Comparison of ENCODE assay signal across 1 cellular context in genomic region chr14:58287607-58288042, GRCh38.
A peak's percentile ranks its signal among the peaks of the same experiment; 100 is the strongest.
TF ChIP-seq lines count a peak whose summit lies in the region.

No MANE protein-coding gene starts in this region.

TF ChIP-seq in HepG2, 621 proteins besides CTCF, POLR2A, EP300 and RAD21 (continued from another document and continues in another):
- TF ChIP-seq HNF1A (IDR thresholded peaks at IDR 0.05; ENCODE audit: low read depth) = peak; percentile 73
- peak; percentile 80; the same call in 1 of the 2 replicates for TF ChIP-seq HNF1A (CRISPR knock-in tag; IDR thresholded peaks at IDR 0.05; ENCODE audit: borderline replicate concordance)
- peak; percentile 88 for TF ChIP-seq ISL2 (CRISPR knock-in tag; IDR thresholded peaks at IDR 0.05)
- TF ChIP-seq GPN1 (CRISPR knock-in tag; IDR thresholded peaks at IDR 0.05; ENCODE audit: borderline replicate concordance) = no peak
- no peak for TF ChIP-seq ATM (IDR thresholded peaks at IDR 0.05; ENCODE audit: borderline replicate concordance)
- no peak for TF ChIP-seq RFXANK (CRISPR knock-in tag; IDR thresholded peaks at IDR 0.05)
- peak; percentile 53; the same call in 1 of the 2 replicates for TF ChIP-seq ZSCAN5A (CRISPR knock-in tag; IDR thresholded peaks at IDR 0.05; ENCODE audit: borderline replicate concordance)
- peak; percentile 83 for TF ChIP-seq RARA (CRISPR knock-in tag; IDR thresholded peaks at IDR 0.05)
- TF ChIP-seq SOX13 (IDR thresholded peaks at IDR 0.05) = no peak
- TF ChIP-seq SOX13 (CRISPR knock-in tag; conservative IDR thresholded peaks at IDR 0.05 in 1 of 2, IDR thresholded peaks at IDR 0.05 in 1 of 2) = peak in 1 of 2 experiments; percentile 88; a peak in 2 of 4 replicates
- peak; percentile 84 for TF ChIP-seq DPF2 (CRISPR knock-in tag; IDR thresholded peaks at IDR 0.05; ENCODE audit: borderline replicate concordance, low read depth)
- peak; percentile 65; the same call in 1 of the 2 replicates for TF ChIP-seq KAT8 (CRISPR knock-in tag; IDR thresholded peaks at IDR 0.05)
- peak; percentile 81 for TF ChIP-seq KDM6A (CRISPR knock-in tag; IDR thresholded peaks at IDR 0.05; ENCODE audit: low read depth)
- peak; percentile 43; the same call in 1 of the 2 replicates for TF ChIP-seq GATAD1 (CRISPR knock-in tag; IDR thresholded peaks at IDR 0.05)
- peak; percentile 62 for TF ChIP-seq TCF7 (IDR thresholded peaks at IDR 0.05; ENCODE audit: low read depth)
- no peak for TF ChIP-seq RNF219 (CRISPR knock-in tag; IDR thresholded peaks at IDR 0.05)
- TF ChIP-seq HDAC2 (CRISPR knock-in tag; IDR thresholded peaks at IDR 0.05) = peak; percentile 89
- no peak for TF ChIP-seq ZNF775 (CRISPR knock-in tag; IDR thresholded peaks at IDR 0.05; ENCODE audit: borderline replicate concordance)
- TF ChIP-seq FOXK1 (CRISPR knock-in tag; IDR thresholded peaks at IDR 0.05; ENCODE audit: borderline replicate concordance, low read depth) = peak; percentile 82; the same call in 1 of the 2 replicates
- peak; percentile 97 for TF ChIP-seq PAXIP1 (CRISPR knock-in tag; conservative IDR thresholded peaks at IDR 0.05)
- TF ChIP-seq ARNT (IDR thresholded peaks at IDR 0.05) = no peak
- peak; percentile 62; the same call in 1 of the 2 replicates for TF ChIP-seq ZNF747 (CRISPR knock-in tag; IDR thresholded peaks at IDR 0.05; ENCODE audit: borderline replicate concordance)
- peak; percentile 32; the same call in 1 of the 2 replicates for TF ChIP-seq GABPB1 (CRISPR knock-in tag; IDR thresholded peaks at IDR 0.05)
- TF ChIP-seq NR2F6 (IDR thresholded peaks at IDR 0.05) = peak; percentile 98
- peak; percentile 99 for TF ChIP-seq NR2F6 (CRISPR knock-in tag; IDR thresholded peaks at IDR 0.05)
- TF ChIP-seq ZNF562 (CRISPR knock-in tag; IDR thresholded peaks at IDR 0.05; ENCODE audit: borderline replicate concordance) = no peak
- TF ChIP-seq ZNF609 (CRISPR knock-in tag; IDR thresholded peaks at IDR 0.05; ENCODE audit: borderline replicate concordance) = peak; percentile 91
- peak; percentile 76; the same call in 1 of the 2 replicates for TF ChIP-seq ETV5 (CRISPR knock-in tag; IDR thresholded peaks at IDR 0.05; ENCODE audit: borderline replicate concordance)
- TF ChIP-seq ZFP36L1 (CRISPR knock-in tag; IDR thresholded peaks at IDR 0.05) = peak; percentile 26; the same call in 1 of the 2 replicates
- 0 out of 2 replicates have a peak, but pooled peaks have one; percentile 27 for TF ChIP-seq ZHX1 (CRISPR knock-in tag; IDR thresholded peaks at IDR 0.05; ENCODE audit: low read depth)
- TF ChIP-seq ZBTB26 (CRISPR knock-in tag; IDR thresholded peaks at IDR 0.05; ENCODE audit: borderline replicate concordance) = peak; percentile 22; the same call in 1 of the 2 replicates
- 0 out of 2 replicates have a peak, but pooled peaks have one; percentile 29 for TF ChIP-seq ZNF564 (CRISPR knock-in tag; IDR thresholded peaks at IDR 0.05)
- TF ChIP-seq MXD4 (CRISPR knock-in tag; IDR thresholded peaks at IDR 0.05) = 0 out of 2 replicates have a peak, but pooled peaks have one; percentile 24
- no peak for TF ChIP-seq ZNF382 (CRISPR knock-in tag; IDR thresholded peaks at IDR 0.05; ENCODE audit: borderline replicate concordance)
- peak; percentile 24; the same call in 1 of the 2 replicates for TF ChIP-seq ZMYM2 (CRISPR knock-in tag; IDR thresholded peaks at IDR 0.05)
- TF ChIP-seq HOXA3 (CRISPR knock-in tag; IDR thresholded peaks at IDR 0.05) = peak; percentile 81; the same call in 1 of the 2 replicates
- peak; percentile 95 for TF ChIP-seq TEAD3 (CRISPR knock-in tag; optimal IDR thresholded peaks at IDR 0.05; ENCODE audit: borderline replicate concordance)
- TF ChIP-seq ZFP90 (CRISPR knock-in tag; IDR thresholded peaks at IDR 0.05; ENCODE audit: borderline replicate concordance) = 0 out of 2 replicates have a peak, but pooled peaks have one; percentile 48
- TF ChIP-seq SOX5 (CRISPR knock-in tag; IDR thresholded peaks at IDR 0.05; ENCODE audit: borderline replicate concordance) = peak; percentile 86; the same call in 1 of the 2 replicates
- TF ChIP-seq ZNF451 (CRISPR knock-in tag; IDR thresholded peaks at IDR 0.05) = peak; percentile 32; the same call in 1 of the 2 replicates
